ENCODE assay signal across 35 cellular contexts in genomic region chr6:120960761-120961160, GRCh38.
DNase-seq lines count a peak whose midpoint lies in the region; ATAC-seq and FAIRE-seq lines count a peak whose summit lies in the region.
"Had no signal": no experiment of that assay in that cellular context is flagged by ENCODE, and none has a peak within 500 bp of the region (broad histone marks: within the 10 kb centered on the region; RNA-seq: fewer than 3 reads in every experiment).

No MANE protein-coding gene starts in this region.

- no peaks in the 10 kb centered on the region for H3K27me3 Mint-ChIP-seq in stimulated activated memory B cell treated with anti-CD40 and anti-IgM and Interleukin-4, amounts not matched to agents 10 μg/mL and 1 μg/mL and 100 μg/mL, for 72 hours
- no peaks in the 10 kb centered on the region for H3K27me3 Mint-ChIP-seq in effector memory CD8-positive, alpha-beta T cell
- H3K27me3 Mint-ChIP-seq: activated T-helper 17 cell treated with anti-CD3 and anti-CD28 coated beads, Interleukin-2, amount 50 U/mL, for 72 hours; CD8-positive, alpha-beta memory T cell had no signal

- no peak overlapping the region for H3K4me3 Mint-ChIP-seq in stimulated activated memory B cell treated with anti-CD40 and anti-IgM and Interleukin-4, amounts not matched to agents 10 μg/mL and 1 μg/mL and 100 μg/mL, for 72 hours
- no peak overlapping the region for H3K4me3 Mint-ChIP-seq in effector memory CD8-positive, alpha-beta T cell
- H3K4me3 Mint-ChIP-seq: activated CD8-positive, alpha-beta T cell treated with anti-CD3 and anti-CD28 coated beads, Interleukin-2, amount 10 ng/mL, durations not matched to agents 7 days and 5 days; activated T-helper 17 cell treated with anti-CD3 and anti-CD28 coated beads, Interleukin-2, amount 50 U/mL, for 72 hours; CD8-positive, alpha-beta memory T cell; neural crest cell; stimulated activated effector memory CD8-positive, alpha-beta T cell treated with anti-CD3 and anti-CD28 coated beads, Interleukin-12 subunit alpha, Interleukin-12 subunit beta, amount 100 ng/mL, for 72 hours; T-helper 2 cell treated with Interferon-gamma antibody and Interleukin-4, amounts not matched to agents 5 μg/mL and 100 μg/mL, for 36 hours had no signal

- DNase-seq in NK-92 (lab: John Stamatoyannopoulos, UW; ENCODE audit: unreplicated experiment) (no peak), NCI-H1092 treated with DMSO at 0.1 percent for 48 hours (lab: John Stamatoyannopoulos, UW) (no peak), urothelium cell line (ENCODE audit: low spot score) (no peak)
- no peak for DNase-seq in effector memory CD8-positive, alpha-beta T cell
- DNase-seq: activated CD4-positive, alpha-beta T cell treated with anti-CD3 and anti-CD28 coated beads for 4 hours; activated CD8-positive, alpha-beta T cell treated with anti-CD3 and anti-CD28 coated beads, Interleukin-2, amount 10 ng/mL, durations not matched to agents 7 days and 5 days; activated naive CD4-positive, alpha-beta T cell treated with anti-CD3 and anti-CD28 coated beads, Interleukin-2, amount 50 U/mL, for 16 hours; amniotic stem cell; brain microvascular endothelial cell; CD8-positive, alpha-beta memory T cell; cerebellar nuclear complex; dermis blood vessel endothelial cell; DMS 273 treated with DMSO at 0.1 percent for 48 hours; foreskin fibroblast; GOT3; heart right ventricle; kidney; MG63; NCI-H1105 treated with DMSO at 0.1 percent for 48 hours; NCI-H187 treated with DMSO at 0.1 percent for 48 hours; NCI-H2171 treated with DMSO at 0.1 percent for 48 hours; NCI-H526; pancreas; SHP77 treated with DMSO at 0.1 percent for 48 hours; substantia nigra; upper lobe of left lung had no signal

- FAIRE-seq in urothelium cell line (lab: Jason Lieb, UNC), result no peak
- FAIRE-seq: kidney had no signal

- H3K4me1 Mint-ChIP-seq in stimulated activated memory B cell treated with anti-CD40 and anti-IgM and Interleukin-4, amounts not matched to agents 10 μg/mL and 1 μg/mL and 100 μg/mL, for 72 hours, result no peaks in the 10 kb centered on the region
- no peaks in the 10 kb centered on the region for H3K4me1 Mint-ChIP-seq in effector memory CD8-positive, alpha-beta T cell (ENCODE audit: low read depth in 2 of 2)
- H3K4me1 Mint-ChIP-seq: activated T-helper 17 cell treated with anti-CD3 and anti-CD28 coated beads, Interleukin-2, amount 50 U/mL, for 72 hours; CD8-positive, alpha-beta memory T cell; neural crest cell; stimulated activated effector memory CD8-positive, alpha-beta T cell treated with anti-CD3 and anti-CD28 coated beads, Interleukin-12 subunit alpha, Interleukin-12 subunit beta, amount 100 ng/mL, for 72 hours had no signal

- ATAC-seq in GM18868 (IDR thresholded peaks at IDR 0.05; ENCODE audit: unreplicated experiment) (peak; percentile 70), HG02610 (IDR thresholded peaks at IDR 0.05; ENCODE audit: unreplicated experiment) (peak; percentile 63), HG03342 (IDR thresholded peaks at IDR 0.05; ENCODE audit: unreplicated experiment) (peak; percentile 55)
- peak; percentile 47 for ATAC-seq in stimulated activated memory B cell treated with anti-CD40 and anti-IgM and Interleukin-4, amounts not matched to agents 10 μg/mL and 1 μg/mL and 100 μg/mL, for 72 hours
- no peak for ATAC-seq in effector memory CD8-positive, alpha-beta T cell (replicated peaks)
- ATAC-seq: activated CD8-positive, alpha-beta T cell treated with anti-CD3 and anti-CD28 coated beads, Interleukin-2, amount 10 ng/mL, durations not matched to agents 7 days and 5 days; activated T-helper 17 cell treated with anti-CD3 and anti-CD28 coated beads, Interleukin-2, amount 50 U/mL, for 72 hours; esophagus mucosa; heart right ventricle; pancreas; stimulated activated effector memory CD8-positive, alpha-beta T cell treated with anti-CD3 and anti-CD28 coated beads, Interleukin-12 subunit alpha, Interleukin-12 subunit beta, amount 100 ng/mL, for 72 hours had no signal

- H3K36me3 Mint-ChIP-seq in stimulated activated memory B cell treated with anti-CD40 and anti-IgM and Interleukin-4, amounts not matched to agents 10 μg/mL and 1 μg/mL and 100 μg/mL, for 72 hours, result no peaks in the 10 kb centered on the region
- no peaks in the 10 kb centered on the region for H3K36me3 Mint-ChIP-seq in effector memory CD8-positive, alpha-beta T cell (ENCODE audit: insufficient read depth)
- H3K36me3 Mint-ChIP-seq: CD8-positive, alpha-beta memory T cell; stimulated activated effector memory CD8-positive, alpha-beta T cell treated with anti-CD3 and anti-CD28 coated beads, Interleukin-12 subunit alpha, Interleukin-12 subunit beta, amount 100 ng/mL, for 72 hours had no signal

- H3K27ac Mint-ChIP-seq in stimulated activated memory B cell treated with anti-CD40 and anti-IgM and Interleukin-4, amounts not matched to agents 10 μg/mL and 1 μg/mL and 100 μg/mL, for 72 hours, result no peak overlapping the region
- no peak overlapping the region for H3K27ac Mint-ChIP-seq in effector memory CD8-positive, alpha-beta T cell
- H3K27ac Mint-ChIP-seq: activated CD8-positive, alpha-beta T cell treated with anti-CD3 and anti-CD28 coated beads, Interleukin-2, amount 10 ng/mL, durations not matched to agents 7 days and 5 days; activated T-helper 17 cell treated with anti-CD3 and anti-CD28 coated beads, Interleukin-2, amount 50 U/mL, for 72 hours; CD8-positive, alpha-beta memory T cell; stimulated activated effector memory CD8-positive, alpha-beta T cell treated with anti-CD3 and anti-CD28 coated beads, Interleukin-12 subunit alpha, Interleukin-12 subunit beta, amount 100 ng/mL, for 72 hours; T-helper 2 cell treated with Interferon-gamma antibody and Interleukin-4, amounts not matched to agents 5 μg/mL and 100 μg/mL, for 36 hours had no signal

- no peaks in the 10 kb centered on the region for H3K9me3 Mint-ChIP-seq in stimulated activated memory B cell treated with anti-CD40 and anti-IgM and Interleukin-4, amounts not matched to agents 10 μg/mL and 1 μg/mL and 100 μg/mL, for 72 hours
- no peaks in the 10 kb centered on the region for H3K9me3 Mint-ChIP-seq in effector memory CD8-positive, alpha-beta T cell
- H3K9me3 Mint-ChIP-seq: neural crest cell; stimulated activated effector memory CD8-positive, alpha-beta T cell treated with anti-CD3 and anti-CD28 coated beads, Interleukin-12 subunit alpha, Interleukin-12 subunit beta, amount 100 ng/mL, for 72 hours; T-helper 2 cell treated with Interferon-gamma antibody and Interleukin-4, amounts not matched to agents 5 μg/mL and 100 μg/mL, for 36 hours had no signal
